ENCODE assay signal across 31 cellular contexts in genomic region chr4:29153642-29154041, GRCh38.
"Had no signal": no experiment of that assay in that cellular context is flagged by ENCODE, and none has a peak within 500 bp of the region (broad histone marks: within the 10 kb centered on the region; RNA-seq: fewer than 3 reads in every experiment).

No MANE protein-coding gene starts in this region.

- ATAC-seq: activated CD8-positive, alpha-beta T cell treated with anti-CD3 and anti-CD28 coated beads for 36 hours; Panc1; Right ventricle myocardium inferior; T-cell had no signal

- H3K4me1 Mint-ChIP-seq: activated naive CD8-positive, alpha-beta T cell treated with anti-CD3 and anti-CD28 coated beads, Interleukin-2, amount 10 ng/mL, durations not matched to agents 7 days and 5 days; T-cell had no signal

- H3K27me3 ChIP-seq: adrenal gland, breast epithelium, MG63 had no signal

- DNase-seq: activated CD4-positive, alpha-beta T cell treated with anti-CD3 and anti-CD28 coated beads for 4 hours; activated CD8-positive, alpha-beta memory T cell treated with anti-CD3 and anti-CD28 coated beads, Interleukin-2, amount 50 U/mL, for 48 hours; activated CD8-positive, alpha-beta T cell treated with anti-CD3 and anti-CD28 coated beads for 36 hours; activated naive CD4-positive, alpha-beta T cell treated with anti-CD3 and anti-CD28 coated beads, Interleukin-2, amount 50 U/mL, for 16 hours; activated naive CD8-positive, alpha-beta T cell treated with anti-CD3 and anti-CD28 coated beads, Interleukin-2, amount 10 ng/mL, durations not matched to agents 7 days and 5 days; activated T-cell treated with anti-CD3 and anti-CD28 coated beads, Interleukin-2, amount 50 U/mL, for 1 hour; adrenal gland; anterior cingulate cortex; caudate nucleus; MG63; MV-4-11; NCI-H1092 treated with DMSO at 0.1 percent for 48 hours; NCI-H1417 treated with DMSO at 0.1 percent for 48 hours; NCI-H1694; NCI-H2029; NCI-H2107; NCI-H2171 treated with DMSO at 0.1 percent for 48 hours; NCI-H226; NCI-H526; NCI-H774; NK-92 treated with Interleukin-12 subunit alpha and Interleukin-12 subunit beta, amount 100 ng/mL, for 24 hours; OCI-M1; RPMI8226; T-cell; T-helper 2 cell had no signal

- H3K9ac ChIP-seq: KMS-11 had no signal

- H3K27me3 Mint-ChIP-seq: activated CD8-positive, alpha-beta T cell treated with anti-CD3 and anti-CD28 coated beads for 36 hours; activated naive CD8-positive, alpha-beta T cell treated with anti-CD3 and anti-CD28 coated beads, Interleukin-2, amount 10 ng/mL, durations not matched to agents 7 days and 5 days; T-cell had no signal

- H3K4me2 ChIP-seq: KMS-11 had no signal

- H3K9me3 ChIP-seq: adrenal gland, breast epithelium, MG63 had no signal

- H3K27ac ChIP-seq: adrenal gland, breast epithelium, KMS-11, SK-N-MC, VCaP had no signal

- H3K36me3 Mint-ChIP-seq: activated naive CD8-positive, alpha-beta T cell treated with anti-CD3 and anti-CD28 coated beads, Interleukin-2, amount 10 ng/mL, durations not matched to agents 7 days and 5 days; T-cell had no signal

- H3K4me3 ChIP-seq: adrenal gland, breast epithelium, MG63, SK-N-MC had no signal

- H3K4me1 ChIP-seq: adrenal gland, breast epithelium had no signal

- H3K4me3 Mint-ChIP-seq: activated CD8-positive, alpha-beta T cell treated with anti-CD3 and anti-CD28 coated beads for 36 hours; activated naive CD8-positive, alpha-beta T cell treated with anti-CD3 and anti-CD28 coated beads, Interleukin-2, amount 10 ng/mL, durations not matched to agents 7 days and 5 days; T-cell had no signal

- H3K27ac Mint-ChIP-seq: activated CD8-positive, alpha-beta T cell treated with anti-CD3 and anti-CD28 coated beads for 36 hours; activated naive CD8-positive, alpha-beta T cell treated with anti-CD3 and anti-CD28 coated beads, Interleukin-2, amount 10 ng/mL, durations not matched to agents 7 days and 5 days; T-cell had no signal

- H3K36me3 ChIP-seq: adrenal gland, breast epithelium, MG63 had no signal
